26 cellular contexts compared by ENCODE assay signal in the genomic region with DNA sequence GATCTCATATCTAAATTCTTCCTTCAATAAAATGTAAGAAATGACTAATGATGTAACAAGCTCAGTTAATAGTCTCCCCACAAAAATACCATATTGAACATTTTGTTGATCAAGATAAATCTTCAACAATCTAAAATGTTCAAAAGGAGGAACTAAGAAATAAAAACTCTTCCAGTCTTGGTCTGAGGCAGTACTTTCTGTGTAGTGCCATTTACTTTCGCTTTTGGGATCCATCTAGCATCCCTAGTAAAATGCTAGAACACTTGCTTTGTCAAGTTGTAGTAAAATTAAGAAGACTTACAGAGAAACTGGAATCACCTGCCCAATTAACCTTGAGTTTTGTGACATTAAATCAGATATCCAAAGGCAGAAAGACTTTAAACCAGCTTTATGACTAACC.
"Had no signal": no experiment of that assay in that cellular context is flagged by ENCODE, and none has a peak within 500 bp of the region (broad histone marks: within the 10 kb centered on the region; RNA-seq: fewer than 3 reads in every experiment).

No MANE protein-coding gene starts in this region.

- H3K9me3 ChIP-seq: lower lobe of right lung, thoracic aorta, upper lobe of left lung had no signal

- H3K79me2 ChIP-seq: parathyroid adenoma had no signal

- H3K27me3 Mint-ChIP-seq: activated CD4-positive, alpha-beta T cell treated with anti-CD3 and anti-CD28 coated beads, Interleukin-2, amount 10 ng/mL, durations not matched to agents 7 days and 5 days; activated naive CD4-positive, alpha-beta T cell treated with anti-CD3 and anti-CD28 coated beads, Interleukin-2, amount 10 ng/mL, durations not matched to agents 7 days and 5 days had no signal

- H3K4me1 Mint-ChIP-seq: activated CD4-positive, alpha-beta T cell treated with anti-CD3 and anti-CD28 coated beads, Interleukin-2, amount 10 ng/mL, durations not matched to agents 7 days and 5 days; activated naive CD4-positive, alpha-beta T cell treated with anti-CD3 and anti-CD28 coated beads, Interleukin-2, amount 10 ng/mL, durations not matched to agents 7 days and 5 days; mesothelial cell of epicardium; nephron; stimulated activated effector memory CD8-positive, alpha-beta T cell treated with anti-CD3 and anti-CD28 coated beads, Interleukin-12 subunit alpha, Interleukin-12 subunit beta, amount 100 ng/mL, for 72 hours had no signal

- H3K27me3 ChIP-seq: brain microvascular endothelial cell, upper lobe of left lung had no signal

- H2AFZ ChIP-seq: parathyroid adenoma had no signal

- DNase-seq: activated CD4-positive, alpha-beta T cell treated with anti-CD3 and anti-CD28 coated beads, Interleukin-2, amount 10 ng/mL, durations not matched to agents 7 days and 5 days; activated CD8-positive, alpha-beta memory T cell treated with anti-CD3 and anti-CD28 coated beads, Interleukin-2, amount 50 U/mL, for 4 hours; activated effector memory CD4-positive, alpha-beta T cell treated with Interleukin-2 at 50 U/mL for 16 hours; activated naive CD4-positive, alpha-beta T cell treated with anti-CD3 and anti-CD28 coated beads, Interleukin-2, amount 10 ng/mL, durations not matched to agents 7 days and 5 days; activated T-cell treated with anti-CD3 and anti-CD28 coated beads, Interleukin-2, amount 50 U/mL, for 4 hours; aorta; brain microvascular endothelial cell; cortex of kidney; erythroblast; foreskin melanocyte; glutamatergic neuron; hippocampal formation; islet precursor cell; left colon; lower lobe of right lung; stimulated activated CD4-positive, alpha-beta T cell treated with anti-CD3 and anti-CD28 coated beads, Interleukin-4, amount 100 ng/mL, for 24 hours; T1000; upper lobe of left lung had no signal

- H3K27ac Mint-ChIP-seq: activated CD4-positive, alpha-beta T cell treated with anti-CD3 and anti-CD28 coated beads, Interleukin-2, amount 10 ng/mL, durations not matched to agents 7 days and 5 days; activated naive CD4-positive, alpha-beta T cell treated with anti-CD3 and anti-CD28 coated beads, Interleukin-2, amount 10 ng/mL, durations not matched to agents 7 days and 5 days; mesothelial cell of epicardium; nephron; stimulated activated effector memory CD8-positive, alpha-beta T cell treated with anti-CD3 and anti-CD28 coated beads, Interleukin-12 subunit alpha, Interleukin-12 subunit beta, amount 100 ng/mL, for 72 hours had no signal

- H3K4me3 Mint-ChIP-seq: activated CD4-positive, alpha-beta T cell treated with anti-CD3 and anti-CD28 coated beads, Interleukin-2, amount 10 ng/mL, durations not matched to agents 7 days and 5 days; activated naive CD4-positive, alpha-beta T cell treated with anti-CD3 and anti-CD28 coated beads, Interleukin-2, amount 10 ng/mL, durations not matched to agents 7 days and 5 days; activated T-cell treated with anti-CD3 and anti-CD28 coated beads, Interleukin-2, amount 50 U/mL, for 4 hours; mesothelial cell of epicardium; nephron; stimulated activated effector memory CD8-positive, alpha-beta T cell treated with anti-CD3 and anti-CD28 coated beads, Interleukin-12 subunit alpha, Interleukin-12 subunit beta, amount 100 ng/mL, for 72 hours had no signal

- H3K4me1 ChIP-seq: lower lobe of right lung, parathyroid adenoma had no signal

- FAIRE-seq: endometrium had no signal

- H3K36me3 ChIP-seq: brain microvascular endothelial cell, lower lobe of right lung, thoracic aorta, upper lobe of left lung had no signal

- ATAC-seq: activated CD4-positive, CD25-positive, alpha-beta regulatory T cell treated with anti-CD3 and anti-CD28 coated beads, Interleukin-2, amount 50 U/mL, for 24 hours; activated T-cell treated with anti-CD3 and anti-CD28 coated beads, Interleukin-2, amount 50 U/mL, for 4 hours; left colon; lower lobe of right lung; sciatic nerve; stimulated activated effector memory CD8-positive, alpha-beta T cell treated with anti-CD3 and anti-CD28 coated beads, Interleukin-12 subunit alpha, Interleukin-12 subunit beta, amount 100 ng/mL, for 72 hours had no signal

- H3K27ac ChIP-seq: brain microvascular endothelial cell, lower lobe of right lung, parathyroid adenoma, thoracic aorta, upper lobe of left lung had no signal

- H3K9me3 Mint-ChIP-seq: nephron had no signal

- H3K4me3 ChIP-seq: lower lobe of right lung, thoracic aorta, upper lobe of left lung had no signal

- H3K9ac ChIP-seq: parathyroid adenoma had no signal

- H3K36me3 Mint-ChIP-seq: activated naive CD4-positive, alpha-beta T cell treated with anti-CD3 and anti-CD28 coated beads, Interleukin-2, amount 10 ng/mL, durations not matched to agents 7 days and 5 days; stimulated activated effector memory CD8-positive, alpha-beta T cell treated with anti-CD3 and anti-CD28 coated beads, Interleukin-12 subunit alpha, Interleukin-12 subunit beta, amount 100 ng/mL, for 72 hours had no signal
